1 cellular context compared by ENCODE assay signal in genomic region chr5:132736853-132737833, GRCh38.
TF ChIP-seq lines count a peak whose summit lies in the region.

TSS of gene KIF3A (minus strand) at chr5:132737546. CDS start at chr5:132737419, 127 bp downstream.

TF ChIP-seq in HEK293, 187 proteins besides CTCF, POLR2A, EP300 and RAD21 (continued from another document and continues in another):
- no peak for TF ChIP-seq PRDM2 (tag by site-specific recombination; IDR thresholded peaks at IDR 0.05; ENCODE audit: borderline replicate concordance)
- TF ChIP-seq BCL11A (tag by site-specific recombination; IDR thresholded peaks at IDR 0.05; ENCODE audit: low read depth) = no peak
- TF ChIP-seq ZNF561 (tag by site-specific recombination; IDR thresholded peaks at IDR 0.05; ENCODE audit: borderline replicate concordance) = peak; percentile 70
- TF ChIP-seq GLIS2 (tag by site-specific recombination; IDR thresholded peaks at IDR 0.05) = peak; percentile 93
- TF ChIP-seq ZBTB48 (tag by site-specific recombination; IDR thresholded peaks at IDR 0.05) = peak; percentile 29; the same call in 1 of the 2 replicates
- TF ChIP-seq INSM2 (tag by site-specific recombination; IDR thresholded peaks at IDR 0.05) = no peak
- no peak for TF ChIP-seq ZNF548 (tag by site-specific recombination; IDR thresholded peaks at IDR 0.05)
- peak; percentile 90 for TF ChIP-seq KLF9 (tag by site-specific recombination; IDR thresholded peaks at IDR 0.05; ENCODE audit: low read depth)
- TF ChIP-seq ZNF394 (tag by site-specific recombination; IDR thresholded peaks at IDR 0.05; ENCODE audit: borderline replicate concordance) = no peak
- peak; percentile 70 for TF ChIP-seq SP2 (tag by site-specific recombination; IDR thresholded peaks at IDR 0.05)
- TF ChIP-seq KLF17 (tag by site-specific recombination; IDR thresholded peaks at IDR 0.05) = 0 out of 2 replicates have a peak, but pooled peaks have one; percentile 30
- no peak for TF ChIP-seq ZBTB44 (tag by site-specific recombination; IDR thresholded peaks at IDR 0.05)
- TF ChIP-seq ZIC2 (tag by site-specific recombination; IDR thresholded peaks at IDR 0.05) = peak; percentile 87
- 0 out of 2 replicates have a peak, but pooled peaks have one; percentile 13 for TF ChIP-seq OVOL3 (tag by site-specific recombination; IDR thresholded peaks at IDR 0.05)
- TF ChIP-seq ZNF600 (tag by site-specific recombination; IDR thresholded peaks at IDR 0.05) = peak; percentile 68
- TF ChIP-seq ZNF211 (tag by site-specific recombination; IDR thresholded peaks at IDR 0.05; ENCODE audit: low read depth) = no peak
- TF ChIP-seq ZFHX2 (tag by site-specific recombination; conservative IDR thresholded peaks at IDR 0.05) = peak; percentile 53; the same call in 1 of the 2 replicates
- TF ChIP-seq ZSCAN16 (tag by site-specific recombination; IDR thresholded peaks at IDR 0.05) = peak; percentile 31; the same call in 1 of the 2 replicates
- peak; percentile 59; the same call in 1 of the 2 replicates for TF ChIP-seq ZBTB20 (tag by site-specific recombination; IDR thresholded peaks at IDR 0.05)
- peak; percentile 70 for TF ChIP-seq ZEB2 (tag by site-specific recombination; IDR thresholded peaks at IDR 0.05)
- 0 out of 2 replicates have a peak, but pooled peaks have one; percentile 59 for TF ChIP-seq YY1 (tag by site-specific recombination; IDR thresholded peaks at IDR 0.05)
- TF ChIP-seq ZNF449 (tag by site-specific recombination; IDR thresholded peaks at IDR 0.05) = peak; percentile 66; the same call in 1 of the 2 replicates
- TF ChIP-seq YY2 (tag by site-specific recombination; IDR thresholded peaks at IDR 0.05) = 0 out of 2 replicates have a peak, but pooled peaks have one; percentile 20
- TF ChIP-seq ZNF658 (tag by site-specific recombination; IDR thresholded peaks at IDR 0.05) = no peak
- no peak for TF ChIP-seq ZNF639 (tag by site-specific recombination; IDR thresholded peaks at IDR 0.05)
- TF ChIP-seq ZXDB (tag by site-specific recombination; IDR thresholded peaks at IDR 0.05) = no peak
- TF ChIP-seq ZNF202 (tag by site-specific recombination; IDR thresholded peaks at IDR 0.05; ENCODE audit: borderline replicate concordance) = no peak
- TF ChIP-seq ZBTB17 (tag by site-specific recombination; IDR thresholded peaks at IDR 0.05) = peak; percentile 97
- peak; percentile 79 for TF ChIP-seq ZNF335 (tag by site-specific recombination; conservative IDR thresholded peaks at IDR 0.05)
- TF ChIP-seq ZBTB26 (tag by site-specific recombination; optimal IDR thresholded peaks at IDR 0.05) = peak; percentile 90
- peak; percentile 72; the same call in 1 of the 2 replicates for TF ChIP-seq KLF8 (tag by site-specific recombination; IDR thresholded peaks at IDR 0.05)
- TF ChIP-seq SP7 (tag by site-specific recombination; IDR thresholded peaks at IDR 0.05) = peak; percentile 45; the same call in 1 of the 2 replicates
- peak; percentile 92 for TF ChIP-seq PATZ1 (tag by site-specific recombination; IDR thresholded peaks at IDR 0.05)
- no peak for TF ChIP-seq ZNF148 (tag by site-specific recombination; IDR thresholded peaks at IDR 0.05; ENCODE audit: borderline replicate concordance)
- no peak for TF ChIP-seq BCL11B (tag by site-specific recombination; IDR thresholded peaks at IDR 0.05; ENCODE audit: low read depth)
- TF ChIP-seq KLF10 (tag by site-specific recombination; IDR thresholded peaks at IDR 0.05) = peak; percentile 80
- peak; percentile 80 for TF ChIP-seq GLIS1 (tag by site-specific recombination; IDR thresholded peaks at IDR 0.05)
- 0 out of 2 replicates have a peak, but pooled peaks have one; percentile 39 for TF ChIP-seq ZNF76 (tag by site-specific recombination; IDR thresholded peaks at IDR 0.05; ENCODE audit: borderline replicate concordance, low read depth)
